Comparison of ENCODE assay signal across 8 cellular contexts in genomic region chr14:88825503-88825902, GRCh38. TPM values are rescaled to one million over a fixed set of nuclear protein-coding genes. Genes with fewer than 3 reads are reported as not detected.
A peak's percentile ranks its signal among the peaks of the same experiment; 100 is the strongest.
DNase-seq lines count a peak whose midpoint lies in the region; ATAC-seq and TF ChIP-seq lines count a peak whose summit lies in the region.

No MANE protein-coding gene starts in this region.

- H3K27me3 ChIP-seq in H9 (ENCODE audit: insufficient read depth, low read length) (no peaks in the 10 kb centered on the region), rectal smooth muscle tissue (ENCODE audit: control insufficient read depth, insufficient read depth, low read length) (no peaks in the 10 kb centered on the region)

- H2BK15ac ChIP-seq in H9 (ENCODE audit: low read depth, low read length) = no peak overlapping the region

- no peak overlapping the region for H4K8ac ChIP-seq in H9 (replicated peaks; ENCODE audit: insufficient read length, low read depth, low read length)

- intact Hi-C loops in CD14-positive monocyte (cut with micrococcal nuclease) = no loop called here

- H3K36me3 ChIP-seq in rectal smooth muscle tissue (ENCODE audit: control insufficient read depth, insufficient read depth, low read length) = no peaks in the 10 kb centered on the region

- DNase-seq in H9 (no peak), RPMI7951 (ENCODE audit: low read depth) (peak; percentile 6), epithelial cell of proximal tubule (ENCODE audit: low read depth) (no peak), CD14-positive monocyte (ENCODE audit: low spot score) (no peak), DMS153 (lab: John Stamatoyannopoulos, UW) (no peak), SKM-1 (lab: John Stamatoyannopoulos, UW; ENCODE audit: unreplicated experiment) (no peak)

- H2BK5ac ChIP-seq in H9 (ENCODE audit: insufficient read length, low read length) = no peak overlapping the region

- no peak overlapping the region for H2AK5ac ChIP-seq in H9 (ENCODE audit: insufficient read length, low read length)

- no peaks in the 10 kb centered on the region for H4K20me1 ChIP-seq in H9 (ENCODE audit: control insufficient read depth, insufficient read depth, insufficient read length)

- 100% methylated on average over 1 of the region's 9 CpGs for WGBS in H9 (ENCODE audit: extremely low coverage, insufficient read length, low lambda C conversion rate)

- H3K79me2 ChIP-seq in H9 (ENCODE audit: insufficient read depth, low read length) = no peaks in the 10 kb centered on the region

- H3K27me3 Mint-ChIP-seq in H9 (ENCODE audit: low read depth) = peaks cover 2% of the 10 kb centered on the region; the same call in 1 of the 2 replicates
- peaks cover 1 to 4% (median 3%) of the 10 kb centered on the region in 3 donors for H3K27me3 Mint-ChIP-seq in CD14-positive monocyte (ENCODE audit: low read depth in 3 of 3)

- H3K9me3 ChIP-seq in H9 (ENCODE audit: control insufficient read depth, low read depth, low read length) = no peaks in the 10 kb centered on the region

- H2AFZ ChIP-seq in H9 (ENCODE audit: low read length) = no peak overlapping the region

- no peak overlapping the region for H2BK120ac ChIP-seq in H9 (ENCODE audit: low read depth, low read length, poor library complexity, severe bottlenecking)

- no peak overlapping the region for H2BK20ac ChIP-seq in H9 (ENCODE audit: low read depth, low read length, poor library complexity, severe bottlenecking)

- H3K36me3 Mint-ChIP-seq in H9 (ENCODE audit: insufficient read depth in 1 of 3, low read depth in 3 of 3) (peaks cover 0 to under 1% (median 0%) of the 10 kb centered on the region in 3 experiments; a peak in 1 of 7 replicates), CD14-positive monocyte (no peaks in the 10 kb centered on the region)

- no peak overlapping the region for H4K91ac ChIP-seq in H9 (ENCODE audit: insufficient read length, low read depth, low read length)

- no peak overlapping the region for H3T11ph ChIP-seq in H9 (ENCODE audit: low read length)

- H3K4me3 Mint-ChIP-seq in H9 = peak overlapping the region; percentile 77 to 84
- H3K4me3 Mint-ChIP-seq in CD14-positive monocyte = no peak overlapping the region

- no peak overlapping the region for H3K18ac ChIP-seq in H9 (ENCODE audit: insufficient read length, low read depth, low read length)

- H3K9ac ChIP-seq in H9 (ENCODE audit: extremely low read depth, insufficient read length, low read length) (no peak overlapping the region), rectal smooth muscle tissue (ENCODE audit: low read length) (no peak overlapping the region)

- no peaks in the 10 kb centered on the region for H3K79me1 ChIP-seq in H9 (ENCODE audit: insufficient read depth, low read depth, low read length, poor library complexity, severe bottlenecking)

- TF ChIP-seq CTCF in H9 (conservative IDR thresholded peaks at IDR 0.05) (no peak), epithelial cell of proximal tubule (conservative IDR thresholded peaks at IDR 0.05; ENCODE audit: low read depth, low read length) (no peak), CD14-positive monocyte (IDR thresholded peaks at IDR 0.05) (no peak)

- H3K4me3 ChIP-seq in epithelial cell of proximal tubule (ENCODE audit: low read depth, low read length) (peak overlapping the region; percentile 89), rectal smooth muscle tissue (ENCODE audit: low read length) (peak overlapping the region; percentile 80)

- no peak overlapping the region for H3K23ac ChIP-seq in H9 (ENCODE audit: insufficient read length, low read depth, low read length)

- H3K56ac ChIP-seq in H9 (ENCODE audit: insufficient read length, low read depth, low read length) = no peak overlapping the region

- H3K4me1 ChIP-seq in H9 (ENCODE audit: insufficient read depth, low read length) = no peaks in the 10 kb centered on the region
- H3K4me1 ChIP-seq in rectal smooth muscle tissue (ENCODE audit: control insufficient read depth, insufficient read depth, low read length) = peaks cover 2% of the 10 kb centered on the region

- H2BK12ac ChIP-seq in H9 (ENCODE audit: insufficient read length, low read depth, low read length) = no peak overlapping the region

- ATAC-seq in HG03520 (IDR thresholded peaks at IDR 0.05; ENCODE audit: unreplicated experiment) = no peak

- H3K27ac Mint-ChIP-seq in H9 (peak overlapping the region in 1 of 3 experiments; percentile 99; a peak in 1 of 7 replicates), CD14-positive monocyte (no peak overlapping the region)

- no peak overlapping the region for H3K4ac ChIP-seq in H9 (ENCODE audit: low read depth, low read length)

- no peak overlapping the region for H3K14ac ChIP-seq in H9 (ENCODE audit: insufficient read depth, low read length)

- no peak overlapping the region for H4K5ac ChIP-seq in H9 (ENCODE audit: insufficient read length, low read depth, low read length)

- H3K23me2 ChIP-seq in H9 (ENCODE audit: insufficient read length, low read depth, low read length, poor library complexity, severe bottlenecking) = peaks cover 11% of the 10 kb centered on the region

- H3K4me1 Mint-ChIP-seq in H9 = peaks cover 19 to 20% of the 10 kb centered on the region in 2 experiments
- H3K4me1 Mint-ChIP-seq in CD14-positive monocyte = peaks cover 28% of the 10 kb centered on the region

- H3K27ac ChIP-seq in H9 (ENCODE audit: insufficient read length, low read depth, low read length) (no peak overlapping the region), rectal smooth muscle tissue (ENCODE audit: low read depth, low read length) (no peak overlapping the region)

- no peaks in the 10 kb centered on the region for H3K9me3 Mint-ChIP-seq in H9
- H3K9me3 Mint-ChIP-seq in CD14-positive monocyte = no peaks in the 10 kb centered on the region

- H3K4me2 ChIP-seq in H9 (ENCODE audit: insufficient read depth, insufficient read length, low read length) = peak overlapping the region; percentile 80

RNA-seq across cellular contexts. Expression of gene TTC8, which starts 1.1 kb away (rescaled TPM):
- total RNA-seq in H9 (2021) = 9.2 and 10.3 TPM in 2 replicates
- total RNA-seq in RPMI7951 (2014; rRNA removed; shearing (Covaris generic)) = 33.0 and 41.7 TPM in 2 replicates
- 10.2 and 10.8 TPM in 2 replicates for total RNA-seq in epithelial cell of proximal tubule
- polyA plus RNA-seq in CD14-positive monocyte = 1 to 10 TPM; 2.3 to 3.7 TPM

RNA-seq across cellular contexts. Expression of gene EML5, which starts 32.8 kb away (rescaled TPM):
- total RNA-seq in H9 (2021) (0.61 and 0.81 TPM in 2 replicates), epithelial cell of proximal tubule (0.40 and 0.87 TPM in 2 replicates)
- total RNA-seq in RPMI7951 (2014; rRNA removed; shearing (Covaris generic)) = 3.1 and 3.9 TPM in 2 replicates
- polyA plus RNA-seq in CD14-positive monocyte = not detected

Comparison
In these comparisons a context has a peak if more than half of its experiments do, and no peak if none do; other contexts are left out.
1. H3K4me3 Mint-ChIP-seq: peak in H9 (2 of 2); none in CD14-positive monocyte (0 of 2).